In genomic region chr7:68441610-68442009, GRCh38 we compare ENCODE assay signal across 17 cellular contexts.
DNase-seq lines count a peak whose midpoint lies in the region; TF ChIP-seq lines count a peak whose summit lies in the region.
"Had no signal": no experiment of that assay in that cellular context is flagged by ENCODE, and none has a peak within 500 bp of the region (broad histone marks: within the 10 kb centered on the region; RNA-seq: fewer than 3 reads in every experiment).

No MANE protein-coding gene starts in this region.

- H3K27ac ChIP-seq in ovary = no peak overlapping the region
- H3K27ac ChIP-seq: BLaER1 treated with 17β-estradiol and CSF1 and Interleukin-3, amounts not matched to agents 10 nM and 100 nM; GM23248 had no signal

- H3K27me3 ChIP-seq in ovary = no peaks in the 10 kb centered on the region
- H3K27me3 ChIP-seq: BLaER1 treated with 17β-estradiol and CSF1 and Interleukin-3, amounts not matched to agents 10 nM and 100 nM had no signal

- TF ChIP-seq CTCF in ovary (IDR thresholded peaks at IDR 0.05) = no peak

- WGBS in ovary, 3 donors = 57 to 65% (median 63%) methylated on average over 9 of the region's 9 CpGs

- no peaks in the 10 kb centered on the region for H3K4me1 ChIP-seq in ovary (ENCODE audit: insufficient read depth)
- H3K4me1 ChIP-seq: BLaER1 treated with 17β-estradiol and CSF1 and Interleukin-3, amounts not matched to agents 10 nM and 100 nM had no signal

- no peak for TF ChIP-seq POLR2A in ovary (IDR thresholded peaks at IDR 0.05)

- H3K36me3 ChIP-seq in ovary = no peaks in the 10 kb centered on the region
- H3K36me3 ChIP-seq: BLaER1 treated with 17β-estradiol and CSF1 and Interleukin-3, amounts not matched to agents 10 nM and 100 nM had no signal

- no peaks in the 10 kb centered on the region for H3K9me3 ChIP-seq in ovary

- no peak for TF ChIP-seq EP300 in ovary (IDR thresholded peaks at IDR 0.05)

- peak; percentile 32 for DNase-seq in NCI-H1092 treated with DMSO at 0.1 percent for 48 hours (lab: John Stamatoyannopoulos, UW)
- no peak for DNase-seq in NCI-H1092 (lab: John Stamatoyannopoulos, UW)
- peak; percentile 3 for DNase-seq in NCI-H345 (lab: John Stamatoyannopoulos, UW)
- DNase-seq in NCI-H345 treated with DMSO at 0.1 percent for 48 hours (lab: John Stamatoyannopoulos, UW; ENCODE audit: unreplicated experiment) = no peak
- DNase-seq in COR-L47 (lab: John Stamatoyannopoulos, UW) = peak; percentile 84
- peak; percentile 51 for DNase-seq in RPMI8226
- DNase-seq in ovary = no peak
- DNase-seq in T1000 (lab: John Stamatoyannopoulos, UW) = no peak
- DNase-seq: 8988T; ACHN; Calu3; CD4-positive, CD25-positive, alpha-beta regulatory T cell; DMS153; DMS79 treated with DMSO at 0.1 percent for 48 hours; EL; GM23248 had no signal

- intact Hi-C loops in ovary (cut with DNase I) = no loop called here

- no peak overlapping the region for H3K4me3 ChIP-seq in ovary
- H3K4me3 ChIP-seq: BLaER1 treated with 17β-estradiol and CSF1 and Interleukin-3, amounts not matched to agents 10 nM and 100 nM; GM23248 had no signal

Comparison
In these comparisons a context has a peak if more than half of its experiments do, and no peak if none do; other contexts are left out.
1. DNase-seq: peak in NCI-H1092 treated with DMSO at 0.1 percent for 48 hours (single experiment), NCI-H345 (single experiment), COR-L47 (single experiment) and RPMI8226 (single experiment); none in NCI-H1092 (single experiment), NCI-H345 treated with DMSO at 0.1 percent for 48 hours (single experiment), ovary (0 of 5) and T1000 (single experiment).